ENCODE assay signal across 8 cellular contexts in the genomic region with DNA sequence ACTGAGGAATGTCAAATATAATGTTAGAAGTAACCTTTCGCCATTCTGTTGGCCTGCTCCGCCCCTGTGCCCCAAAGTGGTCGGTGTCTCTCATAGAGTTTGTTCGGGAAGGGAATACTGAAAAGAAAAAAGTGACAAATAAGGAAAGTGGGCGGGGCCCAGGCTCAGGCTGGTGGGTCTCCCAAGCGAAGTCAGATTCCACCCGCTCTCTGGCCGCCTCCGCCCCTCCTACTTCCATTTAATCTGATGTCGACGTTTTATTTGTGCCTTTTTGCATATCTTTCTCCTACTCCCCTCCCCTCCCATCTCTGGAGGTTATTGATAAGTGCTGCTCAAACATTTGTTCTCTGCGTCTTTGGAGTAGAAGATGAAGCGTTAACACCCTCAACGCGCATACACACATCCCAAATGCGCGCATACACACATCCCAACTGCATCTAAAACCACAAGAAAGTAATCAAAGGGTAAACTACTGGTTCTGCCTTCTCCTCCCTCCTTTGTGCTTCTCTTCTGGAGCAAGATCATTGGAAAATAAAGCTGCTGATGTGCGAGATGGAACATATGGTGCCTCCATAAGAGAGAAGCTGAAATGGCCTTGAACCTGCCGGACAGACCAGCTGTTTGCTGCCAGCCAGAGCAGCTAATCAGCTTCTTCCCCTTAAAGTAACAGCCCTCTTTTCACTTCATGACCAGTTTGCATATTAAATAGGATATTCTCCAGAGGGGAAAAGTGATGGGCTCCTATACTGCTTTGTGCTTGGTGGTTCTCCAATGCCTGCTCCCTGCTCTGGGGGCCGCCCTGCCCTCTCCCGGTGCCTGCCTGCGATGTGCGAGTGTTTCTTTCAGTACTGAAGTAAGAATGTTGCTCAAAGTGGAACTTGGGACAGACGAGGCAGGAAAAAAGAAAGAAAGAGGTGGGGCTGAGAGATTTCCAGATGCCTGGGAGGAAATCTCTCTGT. TPM values are rescaled to one million over a fixed set of nuclear protein-coding genes. Genes with fewer than 3 reads are reported as not detected.
DNase-seq lines count a peak whose midpoint lies in the region; ATAC-seq, FAIRE-seq and TF ChIP-seq lines count a peak whose summit lies in the region.

No MANE protein-coding gene starts in this region.

- POLR2A ChIA-PET in BJ (lab: Charles Lee): no interaction called here

- ATAC-seq in HG03432 (IDR thresholded peaks at IDR 0.05; ENCODE audit: unreplicated experiment): no peak

- H3K27me3 ChIP-seq in BJ (ENCODE audit: control insufficient read depth, insufficient read depth, low read length) (no peaks in the 10 kb centered on the region), right atrium auricular region (no peaks in the 10 kb centered on the region)

- FAIRE-seq in HTR-8/SVneo (lab: Jason Lieb, UNC): no peak

- TF ChIP-seq CTCF in BJ (IDR thresholded peaks at IDR 0.05; ENCODE audit: insufficient read depth, low read depth, low read length) (peak; percentile 28; the same call in 1 of the 2 replicates), right atrium auricular region (IDR thresholded peaks at IDR 0.05) (no peak)

- 0 to 26% (median 1%) methylated on average over 24 of the region's 24 CpGs for WGBS in adipose tissue, 3 donors

- intact Hi-C loops in posterior vena cava (cut with DNase I): loop anchor here in 1 of 2 donors (10.0 kb wide), 1 partner anchor 411 kb away; no protein-coding TSS in a partner anchor

- DNase-seq in BJ (ENCODE audit: low read depth) (no peak), KG1 (lab: John Stamatoyannopoulos, UW) (peak; percentile 0), right atrium auricular region (ENCODE audit: low spot score) (no peak), posterior vena cava (ENCODE audit: low spot score) (peak; percentile 83), HTR-8/SVneo (ENCODE audit: insufficient read length, low spot score) (no peak), AG08396 (ENCODE audit: low spot score) (no peak)

- CTCF ChIA-PET in BJ (lab: Yijun Ruan, JAX): interaction anchor here (0.6 to 2.7 kb wide), 10 partner anchors 8 to 403 kb away, joined by 3 to 21 read pairs (median 4); no protein-coding TSS in a partner anchor

- H3K9me3 ChIP-seq in right atrium auricular region: no peaks in the 10 kb centered on the region

- H3K36me3 ChIP-seq in BJ (ENCODE audit: control insufficient read depth, insufficient read depth, low read length) (no peaks in the 10 kb centered on the region), right atrium auricular region (no peaks in the 10 kb centered on the region)

- H3K27ac ChIP-seq in adipose tissue (ENCODE audit: low read depth, low read length) (peak overlapping the region; percentile 66), right atrium auricular region (peak overlapping the region; percentile 83 to 86)

- H3K4me3 ChIP-seq in BJ (ENCODE audit: low read depth, low read length) (peak overlapping the region; percentile 69), right atrium auricular region (peak overlapping the region; percentile 49 to 59)

- peaks cover 0 to 11% of the 10 kb centered on the region in 2 donors for H3K4me1 ChIP-seq in right atrium auricular region

RNA-seq across cellular contexts. Expression of a gene that starts 3.1 kb away (rescaled TPM):
- polyA plus RNA-seq in BJ (2011; rRNA removed): 2.9 and 3.9 TPM in 2 replicates
- 2.4 and 4.8 TPM in 2 replicates for polyA minus RNA-seq in BJ (2011; rRNA and poly(A)+ RNA removed)
- polyA plus RNA-seq in adipose tissue: 10 to 100 TPM in 1 of 3 donors, 1 to 10 TPM in 2; 2.8 to 10.0 (median 4.8) TPM
- total RNA-seq in right atrium auricular region: 1 to 10 TPM in 1 of 2 donors, under 1 TPM in 1; 0.56 to 3.3 TPM
- total RNA-seq in posterior vena cava: 10 to 100 TPM; 10.9 to 12.8 TPM

Comparison
In these comparisons a context has a peak if more than half of its experiments do, and no peak if none do; other contexts are left out.
1. DNase-seq: peak in KG1 (single experiment) and posterior vena cava (single experiment); none in BJ (single experiment), right atrium auricular region (single experiment), HTR-8/SVneo (single experiment) and AG08396 (single experiment).